Comparison of ENCODE assay signal across 1 cellular context in the genomic region with DNA sequence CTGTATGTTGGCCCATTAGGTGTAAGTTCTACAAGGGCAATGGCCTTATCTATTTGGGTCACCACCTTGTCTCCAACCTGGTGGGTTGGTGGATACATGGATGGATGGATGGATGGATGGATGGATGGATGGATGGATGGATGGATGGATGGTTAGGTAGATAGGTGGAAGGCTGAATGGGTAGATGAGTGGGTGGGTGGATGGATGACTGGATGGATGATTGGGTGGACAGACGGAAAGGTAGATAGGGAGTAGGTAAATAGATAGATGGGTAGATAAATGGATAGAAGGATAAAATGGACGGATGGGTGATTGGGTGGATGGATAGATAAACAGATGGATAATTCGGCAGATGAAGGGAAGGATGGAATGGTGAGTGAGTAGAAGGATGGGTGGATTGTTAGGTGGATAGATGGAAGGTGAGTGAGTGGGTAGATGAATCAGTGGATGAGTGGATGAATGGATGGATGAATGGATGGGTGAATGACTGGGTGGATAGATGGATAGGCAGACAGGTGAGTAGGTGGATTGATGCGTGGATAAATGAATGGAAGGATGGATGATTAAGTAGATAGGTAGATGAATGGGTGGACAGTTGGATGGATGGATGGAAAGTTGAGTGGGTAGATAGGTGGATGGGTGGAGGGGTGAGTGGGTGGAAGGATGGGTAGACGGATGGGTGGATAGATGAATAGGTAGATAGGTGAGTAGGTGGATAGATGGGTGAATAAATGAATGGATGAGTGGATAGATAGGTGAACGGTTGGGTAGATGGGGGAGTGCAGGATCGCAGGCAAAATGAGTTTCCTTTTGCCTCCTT.
TF ChIP-seq lines count a peak whose summit lies in the region.

No MANE protein-coding gene starts in this region.

TF ChIP-seq in H1, 55 proteins besides CTCF, POLR2A, EP300 and RAD21:
- TF ChIP-seq EGR1 (IDR thresholded peaks at IDR 0.05; ENCODE audit: borderline replicate concordance, low read depth, low read length) (no peak), CEBPB (IDR thresholded peaks at IDR 0.05; ENCODE audit: low read depth, low read length) (no peak), NANOG (IDR thresholded peaks at IDR 0.05; ENCODE audit: insufficient read depth, low read depth, low read length, poor library complexity, severe bottlenecking) (no peak), CREB1 (IDR thresholded peaks at IDR 0.05) (no peak), RFX5 (IDR thresholded peaks at IDR 0.05; ENCODE audit: borderline replicate concordance, low read depth, low read length) (no peak), SP1 (IDR thresholded peaks at IDR 0.05; ENCODE audit: low read depth, low read length) (no peak), BCL11A (IDR thresholded peaks at IDR 0.05; ENCODE audit: low read depth in 2 of 2, low read length in 2 of 2) (no peak), SP2 (IDR thresholded peaks at IDR 0.05; ENCODE audit: low read length) (no peak), PHF8 (conservative IDR thresholded peaks at IDR 0.05; ENCODE audit: low read depth, low read length) (no peak), SUZ12 (IDR thresholded peaks at IDR 0.05; ENCODE audit: low read length) (no peak), SRF (IDR thresholded peaks at IDR 0.05; ENCODE audit: low read depth, low read length) (no peak), TBP (IDR thresholded peaks at IDR 0.05; ENCODE audit: low read depth, low read length) (no peak), MAFK (IDR thresholded peaks at IDR 0.05; ENCODE audit: low read depth, low read length) (no peak), ZNF274 (IDR thresholded peaks at IDR 0.05; ENCODE audit: borderline replicate concordance, extremely low read depth, low read length) (no peak), KDM5A (IDR thresholded peaks at IDR 0.05; ENCODE audit: low read length) (no peak), NRF1 (IDR thresholded peaks at IDR 0.05; ENCODE audit: low read depth, low read length) (no peak)
